Comparison of ENCODE assay signal across 9 cellular contexts in genomic region chr2:64831977-64832328, GRCh38.
DNase-seq lines count a peak whose midpoint lies in the region; ATAC-seq and TF ChIP-seq lines count a peak whose summit lies in the region.
"Had no signal": no experiment of that assay in that cellular context is flagged by ENCODE, and none has a peak within 500 bp of the region (broad histone marks: within the 10 kb centered on the region; RNA-seq: fewer than 3 reads in every experiment).

No MANE protein-coding gene starts in this region.

- H4K20me1 ChIP-seq in DOHH2 (ENCODE audit: control insufficient read depth, insufficient read depth, low read depth, low read length) (no peaks in the 10 kb centered on the region), OCI-LY7 (ENCODE audit: insufficient read depth, low read length) (no peaks in the 10 kb centered on the region)

- POLR2A ChIA-PET in OCI-LY7 (lab: Charles Lee) = interaction anchor here (0.6 kb wide), 1 partner anchor 189 kb away, joined by 4 read pairs; no protein-coding TSS in a partner anchor

- no peaks in the 10 kb centered on the region for H3K9me2 ChIP-seq in DOHH2 (replicated peaks; ENCODE audit: control insufficient read depth, low read length)
- no peaks in the 10 kb centered on the region for H3K9me2 ChIP-seq in OCI-LY7 (ENCODE audit: insufficient read depth, low read length)

- H3K4me3 ChIP-seq in DOHH2 (ENCODE audit: low read length) (no peak overlapping the region), OCI-LY7 (ENCODE audit: low read depth, low read length, poor library complexity, severe bottlenecking) (no peak overlapping the region), endodermal cell (ENCODE audit: low read length) (no peak overlapping the region), skin epidermis (no peak overlapping the region)

- H3K9me3 Mint-ChIP-seq in endodermal cell = no peaks in the 10 kb centered on the region
- H3K9me3 Mint-ChIP-seq: activated naive CD4-positive, alpha-beta T cell treated with anti-CD3 and anti-CD28 coated beads, Interleukin-2, amount 10 ng/mL, durations not matched to agents 7 days and 5 days; H9 had no signal

- H3K27me3 ChIP-seq in DOHH2 (ENCODE audit: control insufficient read depth, low read length) = no peaks in the 10 kb centered on the region
- no peaks in the 10 kb centered on the region for H3K27me3 ChIP-seq in endodermal cell (ENCODE audit: control insufficient read depth, insufficient read depth, low read length, poor library complexity, severe bottlenecking)

- ATAC-seq in GM19395 (IDR thresholded peaks at IDR 0.05; ENCODE audit: unreplicated experiment) = no peak
- no peak for ATAC-seq in HG03460 (IDR thresholded peaks at IDR 0.05; ENCODE audit: unreplicated experiment)

- no peak overlapping the region for H3K4me2 ChIP-seq in DOHH2 (ENCODE audit: low read length)
- no peak overlapping the region for H3K4me2 ChIP-seq in OCI-LY7 (ENCODE audit: low read length)

- no peaks in the 10 kb centered on the region for H3K27me3 Mint-ChIP-seq in endodermal cell (ENCODE audit: insufficient read depth)

- peaks cover 26% of the 10 kb centered on the region for H3K4me1 Mint-ChIP-seq in endodermal cell

- H3K79me2 ChIP-seq in DOHH2 (ENCODE audit: control insufficient read depth, low read length) (no peaks in the 10 kb centered on the region), OCI-LY7 (ENCODE audit: insufficient read depth, low read depth, low read length) (no peaks in the 10 kb centered on the region)

- no peaks in the 10 kb centered on the region for H3K36me3 Mint-ChIP-seq in endodermal cell (ENCODE audit: low read depth)
- H3K36me3 Mint-ChIP-seq: activated naive CD4-positive, alpha-beta T cell treated with anti-CD3 and anti-CD28 coated beads, Interleukin-2, amount 10 ng/mL, durations not matched to agents 7 days and 5 days had no signal

- 96 to 98% methylated on average over 5 to 6 of the region's 6 CpGs for whole genome bisulfite sequencing in endodermal cell (ENCODE audit: insufficient coverage in 1 of 2, insufficient read length in 1 of 2), 2 experiments

- H3K9me3 ChIP-seq in DOHH2 (ENCODE audit: control insufficient read depth, insufficient read depth, low read length) (no peaks in the 10 kb centered on the region), OCI-LY7 (ENCODE audit: low read length) (no peaks in the 10 kb centered on the region), endodermal cell (ENCODE audit: control insufficient read depth, low read length) (no peaks in the 10 kb centered on the region)

- H3K27ac ChIP-seq in DOHH2 (ENCODE audit: low read depth, low read length) (no peak overlapping the region), OCI-LY7 (ENCODE audit: low read depth, low read length, poor library complexity, severe bottlenecking) (no peak overlapping the region), endodermal cell (ENCODE audit: low read depth, low read length) (no peak overlapping the region), skin epidermis (peak overlapping the region in 18 of 21 experiments; percentile 50 to 85 (median 72))

- no TSS peak for BruUV-seq in OCI-LY7 (replicated peaks; lab: Mats Ljungman, UMichigan)

- TF ChIP-seq CTCF in DOHH2 (IDR thresholded peaks at IDR 0.05; ENCODE audit: low read depth, low read length, poor library complexity, severe bottlenecking) (peak; percentile 6), OCI-LY7 (conservative IDR thresholded peaks at IDR 0.05; ENCODE audit: low read length) (peak; percentile 30; the same call in 1 of the 2 replicates), endodermal cell (conservative IDR thresholded peaks at IDR 0.05) (peak; percentile 39)

- no peak for DNase-seq in OCI-LY7 (ENCODE audit: low spot score)
- no peak for DNase-seq in endodermal cell
- DNase-seq in DMS79 treated with DMSO at 0.1 percent for 48 hours (lab: John Stamatoyannopoulos, UW) = no peak

- intact Hi-C loops in OCI-LY7 (cut with micrococcal nuclease; ENCODE audit: unreplicated experiment) = loop anchor here (1.0 kb wide), 3 partner anchors 81 to 242 kb away; no protein-coding TSS in a partner anchor

- H2AFZ ChIP-seq in OCI-LY7 (ENCODE audit: low read length) = peak overlapping the region; percentile 50; the same call in 1 of the 2 replicates

- CTCF ChIA-PET in OCI-LY7 (lab: Charles Lee; ENCODE audit: unreplicated experiment) = interaction anchor here (0.5 kb wide), 1 partner anchor 8 kb away, joined by 3 read pairs; no protein-coding TSS in a partner anchor

- H3K36me3 ChIP-seq in DOHH2 (ENCODE audit: control insufficient read depth, low read length) (no peaks in the 10 kb centered on the region), OCI-LY7 (ENCODE audit: insufficient read depth, low read length) (no peaks in the 10 kb centered on the region), endodermal cell (ENCODE audit: control insufficient read depth, insufficient read depth, low read length) (no peaks in the 10 kb centered on the region)

- H3K4me1 ChIP-seq in DOHH2 (ENCODE audit: control insufficient read depth, low read length) (peaks cover 12% of the 10 kb centered on the region), OCI-LY7 (ENCODE audit: insufficient read depth, low read length, poor library complexity, severe bottlenecking) (peaks cover 9% of the 10 kb centered on the region), endodermal cell (ENCODE audit: control insufficient read depth, insufficient read depth, low read length) (no peaks in the 10 kb centered on the region)

- peaks cover 4% of the 10 kb centered on the region; the same call in 1 of the 2 replicates for H3F3A ChIP-seq in DOHH2 (ENCODE audit: control insufficient read depth, insufficient read depth)

- no peak overlapping the region for H3K9ac ChIP-seq in endodermal cell (ENCODE audit: extremely low read depth, low read length, poor library complexity, severe bottlenecking)

- no peak overlapping the region for H3K4me3 Mint-ChIP-seq in endodermal cell
- H3K4me3 Mint-ChIP-seq: activated naive CD4-positive, alpha-beta T cell treated with anti-CD3 and anti-CD28 coated beads, Interleukin-2, amount 10 ng/mL, durations not matched to agents 7 days and 5 days; H9 had no signal

- H3K27ac Mint-ChIP-seq in endodermal cell = no peak overlapping the region
- H3K27ac Mint-ChIP-seq: activated naive CD4-positive, alpha-beta T cell treated with anti-CD3 and anti-CD28 coated beads, Interleukin-2, amount 10 ng/mL, durations not matched to agents 7 days and 5 days had no signal

Comparison
In these comparisons a context has a peak if more than half of its experiments do, and no peak if none do; other contexts are left out.
1. H3K27ac ChIP-seq: peak in skin epidermis (18 of 21); none in DOHH2 (single experiment), OCI-LY7 (single experiment) and endodermal cell (single experiment).
2. Peak in every context shown above with its lines, with median percentiles within 50 percentile points of each other: CTCF ChIP-seq.